8 cellular contexts compared by ENCODE assay signal in the genomic region with DNA sequence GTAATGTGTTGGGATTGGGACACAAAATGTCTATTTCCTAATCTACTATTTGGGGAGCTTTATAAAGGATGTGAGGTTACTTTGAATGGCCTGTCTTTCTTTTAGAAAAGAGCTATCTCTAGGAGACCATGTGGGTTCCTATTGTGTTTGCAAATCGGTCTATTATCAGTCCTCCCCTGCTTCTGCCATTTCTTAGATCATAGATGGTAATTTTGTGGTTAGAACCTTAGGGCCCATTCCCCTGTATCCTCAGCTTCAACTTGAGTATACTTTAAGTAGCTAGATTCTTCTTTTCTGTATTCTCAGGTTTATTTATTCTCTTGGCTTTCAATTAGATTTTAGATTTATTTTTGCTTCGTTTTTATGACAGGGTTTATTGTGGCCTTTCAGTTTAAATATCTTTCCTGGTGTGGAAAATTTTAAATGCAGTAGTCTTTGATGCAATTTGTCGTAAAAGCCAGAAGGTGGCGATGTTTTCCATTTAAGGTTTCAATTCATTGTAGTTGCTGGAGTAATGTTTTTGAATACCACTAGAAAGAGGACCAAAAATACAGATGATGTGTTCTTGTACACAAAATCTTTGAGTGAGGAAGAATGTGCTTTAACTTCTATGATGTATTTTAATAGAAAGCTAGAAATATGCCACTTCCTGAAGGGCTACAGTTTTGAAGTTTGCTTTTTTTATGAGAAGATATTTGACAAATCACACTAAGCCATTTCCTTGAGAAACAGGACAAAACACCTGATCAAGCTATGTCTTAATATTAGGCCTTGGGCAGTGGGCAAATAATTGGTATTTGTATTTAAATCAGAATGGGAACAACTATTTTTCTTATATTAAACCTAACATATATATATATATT. TPM values are rescaled to one million over a fixed set of nuclear protein-coding genes. Genes with fewer than 3 reads are reported as not detected.
DNase-seq lines count a peak whose midpoint lies in the region; ATAC-seq, FAIRE-seq and TF ChIP-seq lines count a peak whose summit lies in the region.

No MANE protein-coding gene starts in this region.

- H3K4me3 ChIP-seq in GM12865 (ENCODE audit: low read depth, low read length), result no peak overlapping the region

- peak overlapping the region; percentile 0 for H3K27ac Mint-ChIP-seq in activated T-helper 2 cell treated with anti-CD3 and anti-CD28 coated beads, Interferon-gamma antibody, Interleukin-2, Interleukin-4, amounts not matched to agents 10 μg/mL and 5 μg/mL and 100 μg/mL, durations not matched to agents 14 hours and 24 hours and 36 hours
- H3K27ac Mint-ChIP-seq in stimulated activated naive B cell treated with anti-CD40 and anti-IgM and Interleukin-4, amounts not matched to agents 10 μg/mL and 1 μg/mL and 100 μg/mL, for 72 hours, result no peak overlapping the region

- no peaks in the 10 kb centered on the region for H3K9me3 Mint-ChIP-seq in activated T-helper 2 cell treated with anti-CD3 and anti-CD28 coated beads, Interferon-gamma antibody, Interleukin-2, Interleukin-4, amounts not matched to agents 10 μg/mL and 5 μg/mL and 100 μg/mL, durations not matched to agents 14 hours and 24 hours and 36 hours
- H3K9me3 Mint-ChIP-seq in stimulated activated naive B cell treated with anti-CD40 and anti-IgM and Interleukin-4, amounts not matched to agents 10 μg/mL and 1 μg/mL and 100 μg/mL, for 72 hours, result no peaks in the 10 kb centered on the region

- H3K27me3 Mint-ChIP-seq in activated T-helper 2 cell treated with anti-CD3 and anti-CD28 coated beads, Interferon-gamma antibody, Interleukin-2, Interleukin-4, amounts not matched to agents 10 μg/mL and 5 μg/mL and 100 μg/mL, durations not matched to agents 14 hours and 24 hours and 36 hours (ENCODE audit: low read depth), result no peaks in the 10 kb centered on the region
- no peaks in the 10 kb centered on the region for H3K27me3 Mint-ChIP-seq in stimulated activated naive B cell treated with anti-CD40 and anti-IgM and Interleukin-4, amounts not matched to agents 10 μg/mL and 1 μg/mL and 100 μg/mL, for 72 hours

- DNase-seq in GM12865 (ENCODE audit: low read depth), result peak; percentile 53
- peak; percentile 69 for DNase-seq in NCI-H2107 treated with DMSO at 0.1 percent for 48 hours (lab: John Stamatoyannopoulos, UW; ENCODE audit: unreplicated experiment)
- no peak for DNase-seq in activated T-helper 2 cell treated with anti-CD3 and anti-CD28 coated beads, Interferon-gamma antibody, Interleukin-2, Interleukin-4, amounts not matched to agents 10 μg/mL and 5 μg/mL and 100 μg/mL, durations not matched to agents 14 hours and 24 hours and 36 hours (ENCODE audit: low spot score)
- DNase-seq in left ventricle myocardium superior, result no peak
- no peak for DNase-seq in stimulated activated naive B cell treated with anti-CD40 and anti-IgM and Interleukin-4, amounts not matched to agents 10 μg/mL and 1 μg/mL and 100 μg/mL, for 72 hours

- peak; percentile 52 for TF ChIP-seq CTCF in GM12865 (IDR thresholded peaks at IDR 0.05; ENCODE audit: insufficient read depth, low read depth, low read length, missing control alignments)

- H3K4me3 Mint-ChIP-seq in activated T-helper 2 cell treated with anti-CD3 and anti-CD28 coated beads, Interferon-gamma antibody, Interleukin-2, Interleukin-4, amounts not matched to agents 10 μg/mL and 5 μg/mL and 100 μg/mL, durations not matched to agents 14 hours and 24 hours and 36 hours (ENCODE audit: low read depth), result no peak overlapping the region
- H3K4me3 Mint-ChIP-seq in stimulated activated naive B cell treated with anti-CD40 and anti-IgM and Interleukin-4, amounts not matched to agents 10 μg/mL and 1 μg/mL and 100 μg/mL, for 72 hours, result no peak overlapping the region

- peak; percentile 99 for FAIRE-seq in A204.1 (lab: Jason Lieb, UNC)

- intact Hi-C loops in activated T-helper 2 cell treated with anti-CD3 and anti-CD28 coated beads, Interferon-gamma antibody, Interleukin-2, Interleukin-4, amounts not matched to agents 10 μg/mL and 5 μg/mL and 100 μg/mL, durations not matched to agents 14 hours and 24 hours and 36 hours (cut with micrococcal nuclease), result loop anchor here (1.0 to 5.0 kb wide), 4 partner anchors 21 to 124 kb away; a partner anchor contains a TSS
- intact Hi-C loops in left ventricle myocardium superior (cut with micrococcal nuclease), result no loop called here

- ATAC-seq in HG02981 (IDR thresholded peaks at IDR 0.05; ENCODE audit: unreplicated experiment) (peak; percentile 58), left ventricle myocardium superior (peak; percentile 48), GM21423 (IDR thresholded peaks at IDR 0.05; ENCODE audit: unreplicated experiment) (no peak)
- ATAC-seq in stimulated activated naive B cell treated with anti-CD40 and anti-IgM and Interleukin-4, amounts not matched to agents 10 μg/mL and 1 μg/mL and 100 μg/mL, for 72 hours (replicated peaks), result peak; percentile 50 to 65

- H3K36me3 Mint-ChIP-seq in activated T-helper 2 cell treated with anti-CD3 and anti-CD28 coated beads, Interferon-gamma antibody, Interleukin-2, Interleukin-4, amounts not matched to agents 10 μg/mL and 5 μg/mL and 100 μg/mL, durations not matched to agents 14 hours and 24 hours and 36 hours (ENCODE audit: low read depth), result no peaks in the 10 kb centered on the region
- peaks cover 3 to 5% of the 10 kb centered on the region in 2 donors for H3K36me3 Mint-ChIP-seq in stimulated activated naive B cell treated with anti-CD40 and anti-IgM and Interleukin-4, amounts not matched to agents 10 μg/mL and 1 μg/mL and 100 μg/mL, for 72 hours

- H3K4me1 Mint-ChIP-seq in activated T-helper 2 cell treated with anti-CD3 and anti-CD28 coated beads, Interferon-gamma antibody, Interleukin-2, Interleukin-4, amounts not matched to agents 10 μg/mL and 5 μg/mL and 100 μg/mL, durations not matched to agents 14 hours and 24 hours and 36 hours (ENCODE audit: low read depth), result peaks cover 16% of the 10 kb centered on the region
- peaks cover 19 to 34% of the 10 kb centered on the region in 2 donors for H3K4me1 Mint-ChIP-seq in stimulated activated naive B cell treated with anti-CD40 and anti-IgM and Interleukin-4, amounts not matched to agents 10 μg/mL and 1 μg/mL and 100 μg/mL, for 72 hours

RNA-seq across cellular contexts. Expression of a gene that starts 20.3 kb away (rescaled TPM):
- total RNA-seq in activated T-helper 2 cell treated with anti-CD3 and anti-CD28 coated beads, Interferon-gamma antibody, Interleukin-2, Interleukin-4, amounts not matched to agents 10 μg/mL and 5 μg/mL and 100 μg/mL, durations not matched to agents 14 hours and 24 hours and 36 hours, result 29.7 and 31.2 TPM in 2 replicates
- 14.2 TPM for total RNA-seq in left ventricle myocardium superior

Comparison
In these comparisons a context has a peak if more than half of its experiments do, and no peak if none do; other contexts are left out.
1. DNase-seq: peak in GM12865 (single experiment) and NCI-H2107 treated with DMSO at 0.1 percent for 48 hours (single experiment); none in activated T-helper 2 cell treated with anti-CD3 and anti-CD28 coated beads, Interferon-gamma antibody, Interleukin-2, Interleukin-4, amounts not matched to agents 10 μg/mL and 5 μg/mL and 100 μg/mL, durations not matched to agents 14 hours and 24 hours and 36 hours (single experiment), left ventricle myocardium superior (single experiment) and stimulated activated naive B cell treated with anti-CD40 and anti-IgM and Interleukin-4, amounts not matched to agents 10 μg/mL and 1 μg/mL and 100 μg/mL, for 72 hours (single experiment).